1 cellular context compared by ENCODE assay signal in the genomic region with DNA sequence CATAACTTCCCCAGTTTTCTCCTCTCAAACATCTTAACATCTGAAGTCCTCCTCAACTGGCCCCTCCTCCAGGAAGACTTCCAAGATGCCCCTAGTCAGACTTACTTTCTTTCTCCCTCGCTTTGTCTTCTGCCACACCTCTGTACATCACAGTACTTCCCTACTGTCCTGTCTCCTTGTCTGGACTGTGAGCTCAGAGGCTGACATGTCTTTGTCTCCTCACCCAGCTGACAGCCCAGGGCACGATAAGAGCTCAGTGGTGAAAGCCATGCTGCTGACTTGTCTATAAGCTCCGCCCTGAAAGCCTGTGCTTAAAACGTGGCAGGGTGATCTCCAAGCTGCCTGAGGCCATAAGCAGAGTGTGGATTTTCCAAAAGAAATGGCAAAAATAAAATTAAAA.
TF ChIP-seq lines count a peak whose summit lies in the region.

No MANE protein-coding gene starts in this region.

TF ChIP-seq in K562, 482 proteins besides CTCF, POLR2A, EP300 and RAD21 (continued from another document and continues in another):
- TF ChIP-seq RERE (CRISPR knock-in tag; IDR thresholded peaks at IDR 0.05; ENCODE audit: borderline replicate concordance) (no peak), BMI1 (IDR thresholded peaks at IDR 0.05; ENCODE audit: low read length) (no peak), ZKSCAN1 (IDR thresholded peaks at IDR 0.05; ENCODE audit: low read depth, low read length) (peak; percentile 52; the same call in 1 of the 2 replicates), MCM7 (IDR thresholded peaks at IDR 0.05) (no peak), HOXB6 (CRISPR knock-in tag; IDR thresholded peaks at IDR 0.05; ENCODE audit: borderline replicate concordance) (no peak), AFF4 (CRISPR knock-in tag; IDR thresholded peaks at IDR 0.05) (no peak), HMBOX1 (IDR thresholded peaks at IDR 0.05) (peak; percentile 59), TRIM28 (IDR thresholded peaks at IDR 0.05) (peak; percentile 24; the same call in 1 of the 2 replicates), KLF6 (CRISPR knock-in tag; IDR thresholded peaks at IDR 0.05; ENCODE audit: borderline replicate concordance) (no peak), E2F5 (CRISPR knock-in tag; IDR thresholded peaks at IDR 0.05) (no peak), MAZ (CRISPR knock-in tag; conservative IDR thresholded peaks at IDR 0.05 in 1 of 2, IDR thresholded peaks at IDR 0.05 in 1 of 2) (no peak), GABPA (tag; conservative IDR thresholded peaks at IDR 0.05; ENCODE audit: low read depth) (no peak), JUN (IDR thresholded peaks at IDR 0.05; ENCODE audit: borderline replicate concordance, low read depth, low read length) (peak; percentile 44; the same call in 1 of the 2 replicates), JUN (CRISPR knock-in tag; IDR thresholded peaks at IDR 0.05; ENCODE audit: borderline replicate concordance) (no peak), ZNF140 (CRISPR knock-in tag; IDR thresholded peaks at IDR 0.05) (no peak), HLTF (IDR thresholded peaks at IDR 0.05) (0 out of 2 replicates have a peak, but pooled peaks have one; percentile 69), ZBTB1 (CRISPR knock-in tag; IDR thresholded peaks at IDR 0.05; ENCODE audit: borderline replicate concordance, low read depth) (no peak), ZNF146 (CRISPR knock-in tag; IDR thresholded peaks at IDR 0.05; ENCODE audit: unreplicated experiment) (no peak), CHD2 (IDR thresholded peaks at IDR 0.05; ENCODE audit: low read depth, low read length) (no peak), TAF1 (IDR thresholded peaks at IDR 0.05; ENCODE audit: control insufficient read depth, extremely low read depth, insufficient read depth, low read length, severe bottlenecking) (no peak), FIP1L1 (IDR thresholded peaks at IDR 0.05; ENCODE audit: low read depth, low read length, poor library complexity, severe bottlenecking) (no peak), HNRNPLL (IDR thresholded peaks at IDR 0.05; ENCODE audit: low read depth, low read length, poor library complexity, severe bottlenecking) (no peak), EHMT2 (IDR thresholded peaks at IDR 0.05) (peak; percentile 53), KDM4B (IDR thresholded peaks at IDR 0.05; ENCODE audit: borderline replicate concordance in 2 of 2, low read depth in 1 of 2) (no peak), SRF (CRISPR knock-in tag; IDR thresholded peaks at IDR 0.05) (no peak)
- TF ChIP-seq, protein P1, sequence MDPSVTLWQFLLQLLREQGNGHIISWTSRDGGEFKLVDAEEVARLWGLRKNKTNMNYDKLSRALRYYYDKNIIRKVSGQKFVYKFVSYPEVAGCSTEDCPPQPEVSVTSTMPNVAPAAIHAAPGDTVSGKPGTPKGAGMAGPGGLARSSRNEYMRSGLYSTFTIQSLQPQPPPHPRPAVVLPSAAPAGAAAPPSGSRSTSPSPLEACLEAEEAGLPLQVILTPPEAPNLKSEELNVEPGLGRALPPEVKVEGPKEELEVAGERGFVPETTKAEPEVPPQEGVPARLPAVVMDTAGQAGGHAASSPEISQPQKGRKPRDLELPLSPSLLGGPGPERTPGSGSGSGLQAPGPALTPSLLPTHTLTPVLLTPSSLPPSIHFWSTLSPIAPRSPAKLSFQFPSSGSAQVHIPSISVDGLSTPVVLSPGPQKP (CRISPR knock-in tag; IDR thresholded peaks at IDR 0.05): no peak
- TF ChIP-seq, protein P2, sequence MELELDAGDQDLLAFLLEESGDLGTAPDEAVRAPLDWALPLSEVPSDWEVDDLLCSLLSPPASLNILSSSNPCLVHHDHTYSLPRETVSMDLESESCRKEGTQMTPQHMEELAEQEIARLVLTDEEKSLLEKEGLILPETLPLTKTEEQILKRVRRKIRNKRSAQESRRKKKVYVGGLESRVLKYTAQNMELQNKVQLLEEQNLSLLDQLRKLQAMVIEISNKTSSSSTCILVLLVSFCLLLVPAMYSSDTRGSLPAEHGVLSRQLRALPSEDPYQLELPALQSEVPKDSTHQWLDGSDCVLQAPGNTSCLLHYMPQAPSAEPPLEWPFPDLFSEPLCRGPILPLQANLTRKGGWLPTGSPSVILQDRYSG (tag; conservative IDR thresholded peaks at IDR 0.05; ENCODE audit: low read depth): no peak
- TF ChIP-seq, protein P3, sequence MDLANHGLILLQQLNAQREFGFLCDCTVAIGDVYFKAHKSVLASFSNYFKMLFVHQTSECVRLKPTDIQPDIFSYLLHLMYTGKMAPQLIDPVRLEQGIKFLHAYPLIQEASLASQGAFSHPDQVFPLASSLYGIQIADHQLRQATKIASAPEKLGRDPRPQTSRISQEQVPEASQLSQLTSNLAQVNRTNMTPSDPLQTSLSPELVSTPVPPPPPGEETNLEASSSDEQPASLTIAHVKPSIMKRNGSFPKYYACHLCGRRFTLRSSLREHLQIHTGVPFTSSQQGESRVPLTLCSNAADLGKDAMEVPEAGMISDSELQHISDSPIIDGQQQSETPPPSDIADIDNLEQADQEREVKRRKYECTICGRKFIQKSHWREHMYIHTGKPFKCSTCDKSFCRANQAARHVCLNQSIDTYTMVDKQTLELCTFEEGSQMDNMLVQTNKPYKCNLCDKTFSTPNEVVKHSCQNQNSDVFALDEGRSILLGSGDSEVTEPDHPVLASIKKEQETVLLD (IDR thresholded peaks at IDR 0.05): peak; percentile 43; the same call in 1 of the 2 replicates
- TF ChIP-seq, protein P4, sequence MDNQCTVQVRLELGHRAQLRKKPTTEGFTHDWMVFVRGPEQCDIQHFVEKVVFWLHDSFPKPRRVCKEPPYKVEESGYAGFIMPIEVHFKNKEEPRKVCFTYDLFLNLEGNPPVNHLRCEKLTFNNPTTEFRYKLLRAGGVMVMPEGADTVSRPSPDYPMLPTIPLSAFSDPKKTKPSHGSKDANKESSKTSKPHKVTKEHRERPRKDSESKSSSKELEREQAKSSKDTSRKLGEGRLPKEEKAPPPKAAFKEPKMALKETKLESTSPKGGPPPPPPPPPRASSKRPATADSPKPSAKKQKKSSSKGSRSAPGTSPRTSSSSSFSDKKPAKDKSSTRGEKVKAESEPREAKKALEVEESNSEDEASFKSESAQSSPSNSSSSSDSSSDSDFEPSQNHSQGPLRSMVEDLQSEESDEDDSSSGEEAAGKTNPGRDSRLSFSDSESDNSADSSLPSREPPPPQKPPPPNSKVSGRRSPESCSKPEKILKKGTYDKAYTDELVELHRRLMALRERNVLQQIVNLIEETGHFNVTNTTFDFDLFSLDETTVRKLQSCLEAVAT (IDR thresholded peaks at IDR 0.05): no peak
- TF ChIP-seq, protein P5, sequence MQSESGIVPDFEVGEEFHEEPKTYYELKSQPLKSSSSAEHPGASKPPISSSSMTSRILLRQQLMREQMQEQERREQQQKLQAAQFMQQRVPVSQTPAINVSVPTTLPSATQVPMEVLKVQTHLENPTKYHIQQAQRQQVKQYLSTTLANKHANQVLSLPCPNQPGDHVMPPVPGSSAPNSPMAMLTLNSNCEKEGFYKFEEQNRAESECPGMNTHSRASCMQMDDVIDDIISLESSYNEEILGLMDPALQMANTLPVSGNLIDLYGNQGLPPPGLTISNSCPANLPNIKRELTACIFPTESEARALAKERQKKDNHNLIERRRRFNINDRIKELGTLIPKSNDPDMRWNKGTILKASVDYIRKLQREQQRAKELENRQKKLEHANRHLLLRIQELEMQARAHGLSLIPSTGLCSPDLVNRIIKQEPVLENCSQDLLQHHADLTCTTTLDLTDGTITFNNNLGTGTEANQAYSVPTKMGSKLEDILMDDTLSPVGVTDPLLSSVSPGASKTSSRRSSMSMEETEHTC (IDR thresholded peaks at IDR 0.05): no peak
- TF ChIP-seq, protein P6, sequence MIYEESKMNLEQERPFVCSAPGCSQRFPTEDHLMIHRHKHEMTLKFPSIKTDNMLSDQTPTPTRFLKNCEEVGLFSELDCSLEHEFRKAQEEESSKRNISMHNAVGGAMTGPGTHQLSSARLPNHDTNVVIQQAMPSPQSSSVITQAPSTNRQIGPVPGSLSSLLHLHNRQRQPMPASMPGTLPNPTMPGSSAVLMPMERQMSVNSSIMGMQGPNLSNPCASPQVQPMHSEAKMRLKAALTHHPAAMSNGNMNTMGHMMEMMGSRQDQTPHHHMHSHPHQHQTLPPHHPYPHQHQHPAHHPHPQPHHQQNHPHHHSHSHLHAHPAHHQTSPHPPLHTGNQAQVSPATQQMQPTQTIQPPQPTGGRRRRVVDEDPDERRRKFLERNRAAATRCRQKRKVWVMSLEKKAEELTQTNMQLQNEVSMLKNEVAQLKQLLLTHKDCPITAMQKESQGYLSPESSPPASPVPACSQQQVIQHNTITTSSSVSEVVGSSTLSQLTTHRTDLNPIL (CRISPR knock-in tag; IDR thresholded peaks at IDR 0.05): no peak
